Comparison of ENCODE assay signal across 2 cellular contexts in the genomic region with DNA sequence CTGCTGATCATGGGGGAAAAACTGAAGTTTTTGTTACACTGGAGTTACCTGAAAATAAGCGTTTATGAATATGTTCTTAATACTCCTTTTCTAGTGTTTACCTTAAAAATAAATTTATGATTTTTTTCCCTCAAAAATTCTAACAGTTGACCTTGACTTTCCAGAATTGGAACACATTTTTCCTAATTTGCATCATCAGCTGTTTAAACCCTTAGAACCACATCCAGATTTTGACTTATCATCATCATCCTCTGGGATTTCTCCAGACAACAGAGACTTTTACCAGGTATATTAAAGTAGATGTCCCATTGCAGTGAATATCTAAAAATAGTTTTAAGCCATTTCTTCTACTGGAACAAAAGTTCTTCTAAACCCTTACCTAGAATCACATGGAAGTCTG.
TF ChIP-seq lines count a peak whose summit lies in the region.

No MANE protein-coding gene starts in this region.

TF ChIP-seq in HepG2, 621 proteins besides CTCF, POLR2A, EP300 and RAD21:
- TF ChIP-seq, protein P1, sequence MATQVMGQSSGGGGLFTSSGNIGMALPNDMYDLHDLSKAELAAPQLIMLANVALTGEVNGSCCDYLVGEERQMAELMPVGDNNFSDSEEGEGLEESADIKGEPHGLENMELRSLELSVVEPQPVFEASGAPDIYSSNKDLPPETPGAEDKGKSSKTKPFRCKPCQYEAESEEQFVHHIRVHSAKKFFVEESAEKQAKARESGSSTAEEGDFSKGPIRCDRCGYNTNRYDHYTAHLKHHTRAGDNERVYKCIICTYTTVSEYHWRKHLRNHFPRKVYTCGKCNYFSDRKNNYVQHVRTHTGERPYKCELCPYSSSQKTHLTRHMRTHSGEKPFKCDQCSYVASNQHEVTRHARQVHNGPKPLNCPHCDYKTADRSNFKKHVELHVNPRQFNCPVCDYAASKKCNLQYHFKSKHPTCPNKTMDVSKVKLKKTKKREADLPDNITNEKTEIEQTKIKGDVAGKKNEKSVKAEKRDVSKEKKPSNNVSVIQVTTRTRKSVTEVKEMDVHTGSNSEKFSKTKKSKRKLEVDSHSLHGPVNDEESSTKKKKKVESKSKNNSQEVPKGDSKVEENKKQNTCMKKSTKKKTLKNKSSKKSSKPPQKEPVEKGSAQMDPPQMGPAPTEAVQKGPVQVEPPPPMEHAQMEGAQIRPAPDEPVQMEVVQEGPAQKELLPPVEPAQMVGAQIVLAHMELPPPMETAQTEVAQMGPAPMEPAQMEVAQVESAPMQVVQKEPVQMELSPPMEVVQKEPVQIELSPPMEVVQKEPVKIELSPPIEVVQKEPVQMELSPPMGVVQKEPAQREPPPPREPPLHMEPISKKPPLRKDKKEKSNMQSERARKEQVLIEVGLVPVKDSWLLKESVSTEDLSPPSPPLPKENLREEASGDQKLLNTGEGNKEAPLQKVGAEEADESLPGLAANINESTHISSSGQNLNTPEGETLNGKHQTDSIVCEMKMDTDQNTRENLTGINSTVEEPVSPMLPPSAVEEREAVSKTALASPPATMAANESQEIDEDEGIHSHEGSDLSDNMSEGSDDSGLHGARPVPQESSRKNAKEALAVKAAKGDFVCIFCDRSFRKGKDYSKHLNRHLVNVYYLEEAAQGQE (IDR thresholded peaks at IDR 0.05; ENCODE audit: borderline replicate concordance in 1 of 2, low read depth in 1 of 2, low read length in 2 of 2): no peak
- TF ChIP-seq MAFK (conservative IDR thresholded peaks at IDR 0.05 in 1 of 2, IDR thresholded peaks at IDR 0.05 in 1 of 2; ENCODE audit: low read length in 2 of 2) (peak; percentile 58 to 80; a peak in 3 of 4 replicates), MAFF (IDR thresholded peaks at IDR 0.05; ENCODE audit: low read depth, low read length) (peak; percentile 67), ETV6 (CRISPR knock-in tag; conservative IDR thresholded peaks at IDR 0.05) (no peak), ZC3H4 (CRISPR knock-in tag; IDR thresholded peaks at IDR 0.05; ENCODE audit: borderline replicate concordance) (no peak)
- TF ChIP-seq, protein P2, sequence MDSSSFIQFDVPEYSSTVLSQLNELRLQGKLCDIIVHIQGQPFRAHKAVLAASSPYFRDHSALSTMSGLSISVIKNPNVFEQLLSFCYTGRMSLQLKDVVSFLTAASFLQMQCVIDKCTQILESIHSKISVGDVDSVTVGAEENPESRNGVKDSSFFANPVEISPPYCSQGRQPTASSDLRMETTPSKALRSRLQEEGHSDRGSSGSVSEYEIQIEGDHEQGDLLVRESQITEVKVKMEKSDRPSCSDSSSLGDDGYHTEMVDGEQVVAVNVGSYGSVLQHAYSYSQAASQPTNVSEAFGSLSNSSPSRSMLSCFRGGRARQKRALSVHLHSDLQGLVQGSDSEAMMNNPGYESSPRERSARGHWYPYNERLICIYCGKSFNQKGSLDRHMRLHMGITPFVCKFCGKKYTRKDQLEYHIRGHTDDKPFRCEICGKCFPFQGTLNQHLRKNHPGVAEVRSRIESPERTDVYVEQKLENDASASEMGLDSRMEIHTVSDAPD (CRISPR knock-in tag; IDR thresholded peaks at IDR 0.05): no peak

TF ChIP-seq in IMR-90, 13 proteins besides CTCF, POLR2A, EP300 and RAD21:
- TF ChIP-seq RCOR1 (IDR thresholded peaks at IDR 0.05; ENCODE audit: insufficient replicate concordance, low read length) (no peak), CEBPB (IDR thresholded peaks at IDR 0.05; ENCODE audit: low read depth, low read length) (no peak), MAFK (IDR thresholded peaks at IDR 0.05; ENCODE audit: low read depth, low read length) (peak; percentile 49; the same call in 1 of the 2 replicates)
